ENCODE assay signal across 16 cellular contexts in the genomic region with DNA sequence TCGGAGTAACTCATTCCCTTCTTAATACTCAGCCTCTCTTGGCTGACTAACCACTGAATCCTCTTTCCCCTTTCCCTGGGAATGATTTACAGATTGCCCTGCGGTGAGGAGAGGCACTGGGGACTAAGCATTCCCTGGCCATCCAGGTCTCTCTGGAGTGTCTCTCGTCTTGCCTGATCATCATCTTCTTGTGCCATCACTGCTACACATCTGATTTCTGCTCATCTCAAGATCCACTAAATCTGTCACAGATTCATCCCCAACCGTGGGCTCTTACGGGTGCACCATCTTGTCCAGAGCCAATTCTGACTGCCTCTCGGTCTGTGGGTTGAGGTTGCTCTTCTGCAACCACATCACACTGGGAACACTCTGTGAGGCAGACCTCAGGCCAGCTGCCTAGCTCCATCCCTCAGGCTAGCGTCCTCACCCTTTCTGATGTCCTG. TPM values are rescaled to one million over a fixed set of nuclear protein-coding genes. Genes with fewer than 3 reads are reported as not detected.
DNase-seq lines count a peak whose midpoint lies in the region; ATAC-seq and TF ChIP-seq lines count a peak whose summit lies in the region.
"Had no signal": no experiment of that assay in that cellular context is flagged by ENCODE, and none has a peak within 500 bp of the region (broad histone marks: within the 10 kb centered on the region; RNA-seq: fewer than 3 reads in every experiment).

No MANE protein-coding gene starts in this region.

- H3T11ph ChIP-seq in H9 (ENCODE audit: low read length), result no peak overlapping the region

- CTCF ChIA-PET in WTC11 (lab: Charles Lee), result interaction anchor here (0.7 to 1.8 kb wide), 2 partner anchors 19 to 51 kb away, joined by 3 to 7 read pairs; no protein-coding TSS in a partner anchor

- H3K9me3 ChIP-seq in H9 (ENCODE audit: control insufficient read depth, low read depth, low read length), result no peaks in the 10 kb centered on the region
- H3K9me3 ChIP-seq: colonic mucosa, transverse colon had no signal

- no peak overlapping the region for H3K56ac ChIP-seq in H9 (ENCODE audit: insufficient read length, low read depth, low read length)

- no peak overlapping the region for H3K4me2 ChIP-seq in H9 (ENCODE audit: insufficient read depth, insufficient read length, low read length)
- H3K4me2 ChIP-seq: hepatocyte had no signal

- H3K27me3 Mint-ChIP-seq in H9 (ENCODE audit: low read depth) (no peaks in the 10 kb centered on the region), WTC11 (ENCODE audit: low read depth) (no peaks in the 10 kb centered on the region)

- H3K9ac ChIP-seq in H9 (ENCODE audit: extremely low read depth, insufficient read length, low read length), result no peak overlapping the region
- H3K9ac ChIP-seq: parathyroid adenoma had no signal

- no peak overlapping the region for H2BK12ac ChIP-seq in H9 (ENCODE audit: insufficient read length, low read depth, low read length)

- peaks cover 14 to 47% (median 36%) of the 10 kb centered on the region in 3 experiments; a peak in 5 of 7 replicates for H3K36me3 Mint-ChIP-seq in H9 (ENCODE audit: insufficient read depth in 1 of 3, low read depth in 3 of 3)
- H3K36me3 Mint-ChIP-seq in WTC11, result peaks cover 19% of the 10 kb centered on the region

- no peak overlapping the region for H3K23ac ChIP-seq in H9 (ENCODE audit: insufficient read length, low read depth, low read length)

- ATAC-seq in WTC11, result no peak
- ATAC-seq in GM18907 (IDR thresholded peaks at IDR 0.05; ENCODE audit: unreplicated experiment), result no peak
- ATAC-seq: left cardiac atrium had no signal

- no peak overlapping the region for H2BK5ac ChIP-seq in H9 (ENCODE audit: insufficient read length, low read length)

- no peaks in the 10 kb centered on the region for H3K23me2 ChIP-seq in H9 (ENCODE audit: insufficient read length, low read depth, low read length, poor library complexity, severe bottlenecking)

- no peak overlapping the region for H4K91ac ChIP-seq in H9 (ENCODE audit: insufficient read length, low read depth, low read length)

- POLR2A ChIA-PET in WTC11 (lab: Charles Lee), result no interaction called here

- no peak overlapping the region for H3K27ac ChIP-seq in H9 (ENCODE audit: insufficient read length, low read depth, low read length)
- H3K27ac ChIP-seq: colonic mucosa, hepatocyte, parathyroid adenoma, transverse colon had no signal

- no peak overlapping the region for H2BK120ac ChIP-seq in H9 (ENCODE audit: low read depth, low read length, poor library complexity, severe bottlenecking)

- no peak overlapping the region for H3K18ac ChIP-seq in H9 (ENCODE audit: insufficient read length, low read depth, low read length)

- H3K79me2 ChIP-seq in H9 (ENCODE audit: insufficient read depth, low read length), result no peaks in the 10 kb centered on the region
- H3K79me2 ChIP-seq: hepatocyte, parathyroid adenoma had no signal

- H2BK20ac ChIP-seq in H9 (ENCODE audit: low read depth, low read length, poor library complexity, severe bottlenecking), result no peak overlapping the region

- peaks cover 4% of the 10 kb centered on the region in 2 experiments; a peak in 2 of 4 replicates for H3K4me1 Mint-ChIP-seq in H9
- peaks cover 5% of the 10 kb centered on the region for H3K4me1 Mint-ChIP-seq in WTC11

- H3K14ac ChIP-seq in H9 (ENCODE audit: insufficient read depth, low read length), result no peak overlapping the region

- H2AFZ ChIP-seq in H9 (ENCODE audit: low read length), result no peak overlapping the region
- H2AFZ ChIP-seq: hepatocyte, parathyroid adenoma had no signal

- whole genome bisulfite sequencing in H9 (ENCODE audit: extremely low coverage, insufficient read length, low lambda C conversion rate), result no CpG with 5 or more reads among the region's 7 CpGs

- H3K27ac Mint-ChIP-seq in H9 (peak overlapping the region in 2 of 3 experiments; percentile 32 to 91; a peak in 3 of 7 replicates), WTC11 (peak overlapping the region; percentile 26; the same call in 1 of the 2 replicates)

- no peaks in the 10 kb centered on the region for H3K79me1 ChIP-seq in H9 (ENCODE audit: insufficient read depth, low read depth, low read length, poor library complexity, severe bottlenecking)

- H3K9me3 Mint-ChIP-seq in H9 (no peaks in the 10 kb centered on the region), WTC11 (no peaks in the 10 kb centered on the region)

- H4K5ac ChIP-seq in H9 (ENCODE audit: insufficient read length, low read depth, low read length), result no peak overlapping the region

- H4K20me1 ChIP-seq in H9 (ENCODE audit: control insufficient read depth, insufficient read depth, insufficient read length), result no peaks in the 10 kb centered on the region

- no peak overlapping the region for H2BK15ac ChIP-seq in H9 (ENCODE audit: low read depth, low read length)

- H3K27me3 ChIP-seq in H9 (ENCODE audit: insufficient read depth, low read length), result no peaks in the 10 kb centered on the region
- H3K27me3 ChIP-seq: colonic mucosa, hepatocyte, transverse colon had no signal

- DNase-seq in ACHN (peak; percentile 89), H9 (no peak), WTC11 (ENCODE audit: low spot score) (no peak), kidney glomerular epithelial cell (lab: John Stamatoyannopoulos, UW) (peak; percentile 31), UCSD-AML1 (lab: John Stamatoyannopoulos, UW; ENCODE audit: unreplicated experiment) (no peak)
- DNase-seq in activated CD4-positive, alpha-beta T cell treated with anti-CD3 and anti-CD28 coated beads for 48 hours, result no peak
- DNase-seq in activated CD4-positive, CD25-positive, alpha-beta regulatory T cell (lab: John Stamatoyannopoulos, UW), result no peak
- DNase-seq: colonic mucosa, COR-L47, left cardiac atrium, NCI-H187 treated with DMSO at 0.1 percent for 48 hours, NCI-H446 treated with DMSO at 0.1 percent for 48 hours, transverse colon had no signal

- no peaks in the 10 kb centered on the region for H3K4me1 ChIP-seq in H9 (ENCODE audit: insufficient read depth, low read length)
- H3K4me1 ChIP-seq: colonic mucosa, parathyroid adenoma, transverse colon had no signal

- no peak overlapping the region for H2AK5ac ChIP-seq in H9 (ENCODE audit: insufficient read length, low read length)

- no peak overlapping the region for H4K8ac ChIP-seq in H9 (replicated peaks; ENCODE audit: insufficient read length, low read depth, low read length)

- TF ChIP-seq CTCF in H9 (conservative IDR thresholded peaks at IDR 0.05), result no peak
- TF ChIP-seq CTCF in WTC11 (IDR thresholded peaks at IDR 0.05), result no peak

- H3K4ac ChIP-seq in H9 (ENCODE audit: low read depth, low read length), result no peak overlapping the region

- H3K4me3 Mint-ChIP-seq in H9 (no peak overlapping the region), WTC11 (no peak overlapping the region)

- in situ Hi-C loops in ACHN (cut with HindIII; ENCODE audit: low pct_ligation_motif_present, low pct_unique_long_range_greater_than_20kb, low sequenced_read_pairs), result no loop called here

TF ChIP-seq in WTC11, 78 proteins besides CTCF, POLR2A, EP300 and RAD21:
- TF ChIP-seq, protein P1, sequence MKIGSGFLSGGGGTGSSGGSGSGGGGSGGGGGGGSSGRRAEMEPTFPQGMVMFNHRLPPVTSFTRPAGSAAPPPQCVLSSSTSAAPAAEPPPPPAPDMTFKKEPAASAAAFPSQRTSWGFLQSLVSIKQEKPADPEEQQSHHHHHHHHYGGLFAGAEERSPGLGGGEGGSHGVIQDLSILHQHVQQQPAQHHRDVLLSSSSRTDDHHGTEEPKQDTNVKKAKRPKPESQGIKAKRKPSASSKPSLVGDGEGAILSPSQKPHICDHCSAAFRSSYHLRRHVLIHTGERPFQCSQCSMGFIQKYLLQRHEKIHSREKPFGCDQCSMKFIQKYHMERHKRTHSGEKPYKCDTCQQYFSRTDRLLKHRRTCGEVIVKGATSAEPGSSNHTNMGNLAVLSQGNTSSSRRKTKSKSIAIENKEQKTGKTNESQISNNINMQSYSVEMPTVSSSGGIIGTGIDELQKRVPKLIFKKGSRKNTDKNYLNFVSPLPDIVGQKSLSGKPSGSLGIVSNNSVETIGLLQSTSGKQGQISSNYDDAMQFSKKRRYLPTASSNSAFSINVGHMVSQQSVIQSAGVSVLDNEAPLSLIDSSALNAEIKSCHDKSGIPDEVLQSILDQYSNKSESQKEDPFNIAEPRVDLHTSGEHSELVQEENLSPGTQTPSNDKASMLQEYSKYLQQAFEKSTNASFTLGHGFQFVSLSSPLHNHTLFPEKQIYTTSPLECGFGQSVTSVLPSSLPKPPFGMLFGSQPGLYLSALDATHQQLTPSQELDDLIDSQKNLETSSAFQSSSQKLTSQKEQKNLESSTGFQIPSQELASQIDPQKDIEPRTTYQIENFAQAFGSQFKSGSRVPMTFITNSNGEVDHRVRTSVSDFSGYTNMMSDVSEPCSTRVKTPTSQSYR (CRISPR knock-in tag; IDR thresholded peaks at IDR 0.05), result no peak
- TF ChIP-seq ZNF121 (CRISPR knock-in tag; IDR thresholded peaks at IDR 0.05), result no peak
- TF ChIP-seq, protein P2, sequence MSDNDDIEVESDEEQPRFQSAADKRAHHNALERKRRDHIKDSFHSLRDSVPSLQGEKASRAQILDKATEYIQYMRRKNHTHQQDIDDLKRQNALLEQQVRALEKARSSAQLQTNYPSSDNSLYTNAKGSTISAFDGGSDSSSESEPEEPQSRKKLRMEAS (CRISPR knock-in tag; IDR thresholded peaks at IDR 0.05), result no peak
TF ChIP-seq in WTC11: peak in this region for 0.

RNA-seq across cellular contexts. Expression of a gene that starts 12.0 kb away (rescaled TPM):
- total RNA-seq in H9 (2021), result not detected in 2 replicates
- 7.6 to 10.7 TPM (median 9.0 TPM) in 3 replicates for total RNA-seq in WTC11 (2021)
- total RNA-seq: transverse colon had no signal

RNA-seq across cellular contexts. Expression of a gene that starts 38.2 kb away (rescaled TPM):
- total RNA-seq in H9 (2021), result not detected in 2 replicates
- 0.44 TPM in 1 of 3 replicates, not detected in the others for total RNA-seq in WTC11 (2021)
- total RNA-seq: hepatocyte had no signal

RNA-seq across cellular contexts. Expression of a gene that starts 40.0 kb away (rescaled TPM):
- total RNA-seq in H9 (2021) (77.9 and 79.2 TPM in 2 replicates), WTC11 (2021) (72.4 to 81.6 TPM (median 75.4 TPM) in 3 replicates)

RNA-seq across cellular contexts. Expression of a gene that starts 44.1 kb away (rescaled TPM):
- total RNA-seq in H9 (2021), result 39.6 and 40.4 TPM in 2 replicates
- 63.8 to 69.6 TPM (median 65.0 TPM) in 3 replicates for total RNA-seq in WTC11 (2021)

RNA-seq across cellular contexts. Expression of a gene that starts 53.5 kb away (rescaled TPM):
- 19.0 and 19.3 TPM in 2 replicates for total RNA-seq in H9 (2021)
- total RNA-seq in WTC11 (2021), result 20.9 to 23.1 TPM (median 21.6 TPM) in 3 replicates

Comparison
In these comparisons a context has a peak if more than half of its experiments do, and no peak if none do; other contexts are left out.
1. DNase-seq: peak in ACHN (single experiment) and kidney glomerular epithelial cell (single experiment); none in H9 (single experiment), WTC11 (single experiment), activated CD4-positive, alpha-beta T cell treated with anti-CD3 and anti-CD28 coated beads for 48 hours (single experiment), activated CD4-positive, CD25-positive, alpha-beta regulatory T cell (0 of 4) and UCSD-AML1 (single experiment).